Comparison of ENCODE assay signal across 17 cellular contexts in the genomic region with DNA sequence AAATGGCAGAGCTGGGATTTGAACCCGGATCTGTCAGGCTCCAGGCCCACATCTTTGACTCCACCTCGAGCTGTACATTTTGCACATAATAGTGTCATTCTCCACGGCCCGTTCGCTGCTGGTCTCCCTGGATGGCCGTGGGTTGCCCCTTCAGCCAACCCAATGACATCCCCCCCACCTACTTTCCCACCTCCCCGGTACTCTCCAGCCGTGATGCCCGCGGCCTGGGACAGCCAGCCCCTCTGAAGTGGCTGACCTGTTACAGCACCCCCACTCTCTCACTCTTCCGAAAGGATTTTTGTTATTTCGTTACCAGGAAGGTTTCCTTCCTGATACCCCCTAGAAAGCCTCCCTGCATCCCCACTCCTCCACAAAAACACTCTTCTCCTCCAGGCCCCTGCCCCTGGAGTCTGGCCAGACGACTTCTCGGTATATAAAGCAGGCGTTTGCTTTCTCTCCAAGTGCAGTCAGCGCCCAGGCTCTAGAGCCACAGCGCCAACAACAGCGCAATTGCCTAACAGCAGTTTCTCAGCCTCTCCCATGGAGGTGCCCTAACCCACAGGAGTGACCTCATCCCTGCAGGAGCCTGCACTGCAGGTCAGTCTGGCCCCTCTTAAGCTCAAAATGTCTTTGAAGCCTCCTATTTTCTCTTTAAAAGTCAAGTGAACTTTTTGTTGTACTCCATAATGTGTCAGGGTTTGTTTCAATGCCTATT. TPM values are rescaled to one million over a fixed set of nuclear protein-coding genes. Genes with fewer than 3 reads are reported as not detected.
DNase-seq lines count a peak whose midpoint lies in the region; ATAC-seq and TF ChIP-seq lines count a peak whose summit lies in the region.
"Had no signal": no experiment of that assay in that cellular context is flagged by ENCODE, and none has a peak within 500 bp of the region (broad histone marks: within the 10 kb centered on the region; RNA-seq: fewer than 3 reads in every experiment).

No MANE protein-coding gene starts in this region.

- no peak overlapping the region for H3K4me3 Mint-ChIP-seq in WTC11

- ATAC-seq in WTC11 (peak; percentile 69), GM21528 (IDR thresholded peaks at IDR 0.05; ENCODE audit: low FRiP score, unreplicated experiment) (no peak), GM19452 (IDR thresholded peaks at IDR 0.05; ENCODE audit: unreplicated experiment) (no peak)

- H3K9me3 Mint-ChIP-seq in WTC11: no peaks in the 10 kb centered on the region

- no peak overlapping the region for H3K27ac Mint-ChIP-seq in WTC11

- POLR2A ChIA-PET in WTC11 (lab: Charles Lee): no interaction called here

- no peaks in the 10 kb centered on the region for H3K36me3 Mint-ChIP-seq in WTC11

- no peak for TF ChIP-seq CTCF in WTC11 (IDR thresholded peaks at IDR 0.05)

- H3K27me3 Mint-ChIP-seq in WTC11 (ENCODE audit: low read depth): peaks cover 8% of the 10 kb centered on the region

- DNase-seq in COR-L47 (lab: John Stamatoyannopoulos, UW) (peak; percentile 3), ELR (ENCODE audit: low read depth) (peak; percentile 18), WTC11 (ENCODE audit: low spot score) (peak; percentile 45), left kidney (ENCODE audit: low read depth, low spot score) (peak; percentile 53), OCI-M2 (lab: John Stamatoyannopoulos, UW; ENCODE audit: unreplicated experiment) (no peak), pons (ENCODE audit: low spot score) (no peak)
- DNase-seq: activated CD4-positive, alpha-beta T cell treated with anti-CD3 and anti-CD28 coated beads, Interleukin-2, amount 50 U/mL, for 1 hour; NCI-H524 treated with DMSO at 0.1 percent for 48 hours; posterior cingulate gyrus; Right ventricle myocardium superior; stimulated activated CD4-positive, alpha-beta T cell treated with anti-CD3 and anti-CD28 coated beads, Interleukin-15, amount 100 ng/mL, for 24 hours; thyroid gland had no signal

- CTCF ChIA-PET in WTC11 (lab: Charles Lee): interaction anchor here (1.0 to 1.7 kb wide), 6 partner anchors 15 to 626 kb away, joined by 3 to 5 read pairs (median 3); partner anchors contain the start of gene GJB5

- peaks cover 9% of the 10 kb centered on the region for H3K4me1 Mint-ChIP-seq in WTC11

TF ChIP-seq in WTC11, 78 proteins besides CTCF, POLR2A, EP300 and RAD21:
- TF ChIP-seq, protein P1, sequence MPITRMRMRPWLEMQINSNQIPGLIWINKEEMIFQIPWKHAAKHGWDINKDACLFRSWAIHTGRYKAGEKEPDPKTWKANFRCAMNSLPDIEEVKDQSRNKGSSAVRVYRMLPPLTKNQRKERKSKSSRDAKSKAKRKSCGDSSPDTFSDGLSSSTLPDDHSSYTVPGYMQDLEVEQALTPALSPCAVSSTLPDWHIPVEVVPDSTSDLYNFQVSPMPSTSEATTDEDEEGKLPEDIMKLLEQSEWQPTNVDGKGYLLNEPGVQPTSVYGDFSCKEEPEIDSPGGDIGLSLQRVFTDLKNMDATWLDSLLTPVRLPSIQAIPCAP (CRISPR knock-in tag; IDR thresholded peaks at IDR 0.05): no peak
- TF ChIP-seq, protein P2, sequence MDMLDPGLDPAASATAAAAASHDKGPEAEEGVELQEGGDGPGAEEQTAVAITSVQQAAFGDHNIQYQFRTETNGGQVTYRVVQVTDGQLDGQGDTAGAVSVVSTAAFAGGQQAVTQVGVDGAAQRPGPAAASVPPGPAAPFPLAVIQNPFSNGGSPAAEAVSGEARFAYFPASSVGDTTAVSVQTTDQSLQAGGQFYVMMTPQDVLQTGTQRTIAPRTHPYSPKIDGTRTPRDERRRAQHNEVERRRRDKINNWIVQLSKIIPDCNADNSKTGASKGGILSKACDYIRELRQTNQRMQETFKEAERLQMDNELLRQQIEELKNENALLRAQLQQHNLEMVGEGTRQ (CRISPR knock-in tag; IDR thresholded peaks at IDR 0.05): no peak
- TF ChIP-seq ZNF317 (CRISPR knock-in tag; IDR thresholded peaks at IDR 0.05; ENCODE audit: borderline replicate concordance, low read depth) (no peak), NFATC4 (CRISPR knock-in tag; IDR thresholded peaks at IDR 0.05) (no peak), CREB1 (CRISPR knock-in tag; IDR thresholded peaks at IDR 0.05) (no peak), ZNF423 (CRISPR knock-in tag; IDR thresholded peaks at IDR 0.05) (no peak), USF1 (CRISPR knock-in tag; IDR thresholded peaks at IDR 0.05) (no peak), PRRX2 (CRISPR knock-in tag; IDR thresholded peaks at IDR 0.05) (no peak), NR3C1 (CRISPR knock-in tag; conservative IDR thresholded peaks at IDR 0.05; ENCODE audit: low read depth) (no peak), ZNF425 (CRISPR knock-in tag; conservative IDR thresholded peaks at IDR 0.05) (no peak), TEAD4 (CRISPR knock-in tag; IDR thresholded peaks at IDR 0.05) (no peak), ZNF219 (CRISPR knock-in tag; IDR thresholded peaks at IDR 0.05; ENCODE audit: borderline replicate concordance) (no peak), MYBL2 (CRISPR knock-in tag; IDR thresholded peaks at IDR 0.05) (no peak), RELA (CRISPR knock-in tag; IDR thresholded peaks at IDR 0.05; ENCODE audit: borderline replicate concordance) (no peak), OVOL2 (CRISPR knock-in tag; IDR thresholded peaks at IDR 0.05; ENCODE audit: borderline replicate concordance) (no peak)
- TF ChIP-seq, protein P3, sequence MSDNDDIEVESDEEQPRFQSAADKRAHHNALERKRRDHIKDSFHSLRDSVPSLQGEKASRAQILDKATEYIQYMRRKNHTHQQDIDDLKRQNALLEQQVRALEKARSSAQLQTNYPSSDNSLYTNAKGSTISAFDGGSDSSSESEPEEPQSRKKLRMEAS (CRISPR knock-in tag; IDR thresholded peaks at IDR 0.05): no peak
- TF ChIP-seq, protein P4, sequence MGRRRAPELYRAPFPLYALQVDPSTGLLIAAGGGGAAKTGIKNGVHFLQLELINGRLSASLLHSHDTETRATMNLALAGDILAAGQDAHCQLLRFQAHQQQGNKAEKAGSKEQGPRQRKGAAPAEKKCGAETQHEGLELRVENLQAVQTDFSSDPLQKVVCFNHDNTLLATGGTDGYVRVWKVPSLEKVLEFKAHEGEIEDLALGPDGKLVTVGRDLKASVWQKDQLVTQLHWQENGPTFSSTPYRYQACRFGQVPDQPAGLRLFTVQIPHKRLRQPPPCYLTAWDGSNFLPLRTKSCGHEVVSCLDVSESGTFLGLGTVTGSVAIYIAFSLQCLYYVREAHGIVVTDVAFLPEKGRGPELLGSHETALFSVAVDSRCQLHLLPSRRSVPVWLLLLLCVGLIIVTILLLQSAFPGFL (CRISPR knock-in tag; IDR thresholded peaks at IDR 0.05; ENCODE audit: borderline replicate concordance): no peak
- TF ChIP-seq, protein P5, sequence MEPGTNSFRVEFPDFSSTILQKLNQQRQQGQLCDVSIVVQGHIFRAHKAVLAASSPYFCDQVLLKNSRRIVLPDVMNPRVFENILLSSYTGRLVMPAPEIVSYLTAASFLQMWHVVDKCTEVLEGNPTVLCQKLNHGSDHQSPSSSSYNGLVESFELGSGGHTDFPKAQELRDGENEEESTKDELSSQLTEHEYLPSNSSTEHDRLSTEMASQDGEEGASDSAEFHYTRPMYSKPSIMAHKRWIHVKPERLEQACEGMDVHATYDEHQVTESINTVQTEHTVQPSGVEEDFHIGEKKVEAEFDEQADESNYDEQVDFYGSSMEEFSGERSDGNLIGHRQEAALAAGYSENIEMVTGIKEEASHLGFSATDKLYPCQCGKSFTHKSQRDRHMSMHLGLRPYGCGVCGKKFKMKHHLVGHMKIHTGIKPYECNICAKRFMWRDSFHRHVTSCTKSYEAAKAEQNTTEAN (CRISPR knock-in tag; IDR thresholded peaks at IDR 0.05): no peak

RNA-seq across cellular contexts. Expression of gene GJB5, which starts 14.5 kb away (rescaled TPM):
- total RNA-seq in WTC11 (2021): 0.55 to 0.96 TPM (median 0.89 TPM) in 3 replicates
- total RNA-seq: aorta, fibroblast of villous mesenchyme, mononuclear cell, Right ventricle myocardium superior, thyroid gland had no signal

RNA-seq across cellular contexts. Expression of gene GJB4, which starts 19.2 kb away (rescaled TPM):
- 0.07 to 0.23 TPM (median 0.09 TPM) in 3 replicates for total RNA-seq in WTC11 (2021)
- total RNA-seq: aorta, fibroblast of villous mesenchyme, mononuclear cell, Right ventricle myocardium superior, thyroid gland had no signal

RNA-seq across cellular contexts. Expression of gene GJB3, which starts 40.7 kb away (rescaled TPM):
- total RNA-seq in WTC11 (2021): 0.34 to 0.48 TPM (median 0.46 TPM) in 3 replicates
- total RNA-seq: fibroblast of villous mesenchyme, mononuclear cell, Right ventricle myocardium superior had no signal

RNA-seq across cellular contexts. Expression of gene GJA4, which starts 52.5 kb away (rescaled TPM):
- total RNA-seq in WTC11 (2021): 1.0 to 1.4 TPM (median 1.3 TPM) in 3 replicates
- total RNA-seq: fibroblast of villous mesenchyme had no signal

Comparison
In these comparisons a context has a peak if more than half of its experiments do, and no peak if none do; other contexts are left out.
1. DNase-seq: peak in COR-L47 (single experiment), ELR (single experiment), WTC11 (single experiment) and left kidney (single experiment); none in OCI-M2 (single experiment) and pons (single experiment).